ENCODE assay signal across 1 cellular context in the genomic region with DNA sequence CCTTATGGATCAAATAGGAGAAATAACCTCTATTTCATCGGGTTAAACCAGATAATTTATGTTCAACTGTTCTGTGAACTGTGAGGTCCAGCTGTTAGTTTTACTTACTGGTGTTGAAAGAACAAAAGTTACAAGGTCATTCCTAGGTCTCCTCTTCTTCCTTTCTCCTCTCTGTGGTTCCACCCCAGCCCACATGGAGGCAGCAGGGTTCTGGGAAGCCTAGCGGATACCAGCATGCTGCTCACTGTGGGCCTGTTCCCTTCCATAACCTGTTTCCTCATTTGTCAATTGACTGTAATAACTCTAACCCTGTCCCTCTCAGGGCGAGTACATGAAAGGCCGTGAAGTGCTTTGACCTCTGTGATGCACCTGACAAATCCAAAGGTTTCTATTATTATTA.
TF ChIP-seq lines count a peak whose summit lies in the region.

No MANE protein-coding gene starts in this region.

TF ChIP-seq in K562, 482 proteins besides CTCF, POLR2A, EP300 and RAD21 (continued from another document):
- TF ChIP-seq, protein P1, sequence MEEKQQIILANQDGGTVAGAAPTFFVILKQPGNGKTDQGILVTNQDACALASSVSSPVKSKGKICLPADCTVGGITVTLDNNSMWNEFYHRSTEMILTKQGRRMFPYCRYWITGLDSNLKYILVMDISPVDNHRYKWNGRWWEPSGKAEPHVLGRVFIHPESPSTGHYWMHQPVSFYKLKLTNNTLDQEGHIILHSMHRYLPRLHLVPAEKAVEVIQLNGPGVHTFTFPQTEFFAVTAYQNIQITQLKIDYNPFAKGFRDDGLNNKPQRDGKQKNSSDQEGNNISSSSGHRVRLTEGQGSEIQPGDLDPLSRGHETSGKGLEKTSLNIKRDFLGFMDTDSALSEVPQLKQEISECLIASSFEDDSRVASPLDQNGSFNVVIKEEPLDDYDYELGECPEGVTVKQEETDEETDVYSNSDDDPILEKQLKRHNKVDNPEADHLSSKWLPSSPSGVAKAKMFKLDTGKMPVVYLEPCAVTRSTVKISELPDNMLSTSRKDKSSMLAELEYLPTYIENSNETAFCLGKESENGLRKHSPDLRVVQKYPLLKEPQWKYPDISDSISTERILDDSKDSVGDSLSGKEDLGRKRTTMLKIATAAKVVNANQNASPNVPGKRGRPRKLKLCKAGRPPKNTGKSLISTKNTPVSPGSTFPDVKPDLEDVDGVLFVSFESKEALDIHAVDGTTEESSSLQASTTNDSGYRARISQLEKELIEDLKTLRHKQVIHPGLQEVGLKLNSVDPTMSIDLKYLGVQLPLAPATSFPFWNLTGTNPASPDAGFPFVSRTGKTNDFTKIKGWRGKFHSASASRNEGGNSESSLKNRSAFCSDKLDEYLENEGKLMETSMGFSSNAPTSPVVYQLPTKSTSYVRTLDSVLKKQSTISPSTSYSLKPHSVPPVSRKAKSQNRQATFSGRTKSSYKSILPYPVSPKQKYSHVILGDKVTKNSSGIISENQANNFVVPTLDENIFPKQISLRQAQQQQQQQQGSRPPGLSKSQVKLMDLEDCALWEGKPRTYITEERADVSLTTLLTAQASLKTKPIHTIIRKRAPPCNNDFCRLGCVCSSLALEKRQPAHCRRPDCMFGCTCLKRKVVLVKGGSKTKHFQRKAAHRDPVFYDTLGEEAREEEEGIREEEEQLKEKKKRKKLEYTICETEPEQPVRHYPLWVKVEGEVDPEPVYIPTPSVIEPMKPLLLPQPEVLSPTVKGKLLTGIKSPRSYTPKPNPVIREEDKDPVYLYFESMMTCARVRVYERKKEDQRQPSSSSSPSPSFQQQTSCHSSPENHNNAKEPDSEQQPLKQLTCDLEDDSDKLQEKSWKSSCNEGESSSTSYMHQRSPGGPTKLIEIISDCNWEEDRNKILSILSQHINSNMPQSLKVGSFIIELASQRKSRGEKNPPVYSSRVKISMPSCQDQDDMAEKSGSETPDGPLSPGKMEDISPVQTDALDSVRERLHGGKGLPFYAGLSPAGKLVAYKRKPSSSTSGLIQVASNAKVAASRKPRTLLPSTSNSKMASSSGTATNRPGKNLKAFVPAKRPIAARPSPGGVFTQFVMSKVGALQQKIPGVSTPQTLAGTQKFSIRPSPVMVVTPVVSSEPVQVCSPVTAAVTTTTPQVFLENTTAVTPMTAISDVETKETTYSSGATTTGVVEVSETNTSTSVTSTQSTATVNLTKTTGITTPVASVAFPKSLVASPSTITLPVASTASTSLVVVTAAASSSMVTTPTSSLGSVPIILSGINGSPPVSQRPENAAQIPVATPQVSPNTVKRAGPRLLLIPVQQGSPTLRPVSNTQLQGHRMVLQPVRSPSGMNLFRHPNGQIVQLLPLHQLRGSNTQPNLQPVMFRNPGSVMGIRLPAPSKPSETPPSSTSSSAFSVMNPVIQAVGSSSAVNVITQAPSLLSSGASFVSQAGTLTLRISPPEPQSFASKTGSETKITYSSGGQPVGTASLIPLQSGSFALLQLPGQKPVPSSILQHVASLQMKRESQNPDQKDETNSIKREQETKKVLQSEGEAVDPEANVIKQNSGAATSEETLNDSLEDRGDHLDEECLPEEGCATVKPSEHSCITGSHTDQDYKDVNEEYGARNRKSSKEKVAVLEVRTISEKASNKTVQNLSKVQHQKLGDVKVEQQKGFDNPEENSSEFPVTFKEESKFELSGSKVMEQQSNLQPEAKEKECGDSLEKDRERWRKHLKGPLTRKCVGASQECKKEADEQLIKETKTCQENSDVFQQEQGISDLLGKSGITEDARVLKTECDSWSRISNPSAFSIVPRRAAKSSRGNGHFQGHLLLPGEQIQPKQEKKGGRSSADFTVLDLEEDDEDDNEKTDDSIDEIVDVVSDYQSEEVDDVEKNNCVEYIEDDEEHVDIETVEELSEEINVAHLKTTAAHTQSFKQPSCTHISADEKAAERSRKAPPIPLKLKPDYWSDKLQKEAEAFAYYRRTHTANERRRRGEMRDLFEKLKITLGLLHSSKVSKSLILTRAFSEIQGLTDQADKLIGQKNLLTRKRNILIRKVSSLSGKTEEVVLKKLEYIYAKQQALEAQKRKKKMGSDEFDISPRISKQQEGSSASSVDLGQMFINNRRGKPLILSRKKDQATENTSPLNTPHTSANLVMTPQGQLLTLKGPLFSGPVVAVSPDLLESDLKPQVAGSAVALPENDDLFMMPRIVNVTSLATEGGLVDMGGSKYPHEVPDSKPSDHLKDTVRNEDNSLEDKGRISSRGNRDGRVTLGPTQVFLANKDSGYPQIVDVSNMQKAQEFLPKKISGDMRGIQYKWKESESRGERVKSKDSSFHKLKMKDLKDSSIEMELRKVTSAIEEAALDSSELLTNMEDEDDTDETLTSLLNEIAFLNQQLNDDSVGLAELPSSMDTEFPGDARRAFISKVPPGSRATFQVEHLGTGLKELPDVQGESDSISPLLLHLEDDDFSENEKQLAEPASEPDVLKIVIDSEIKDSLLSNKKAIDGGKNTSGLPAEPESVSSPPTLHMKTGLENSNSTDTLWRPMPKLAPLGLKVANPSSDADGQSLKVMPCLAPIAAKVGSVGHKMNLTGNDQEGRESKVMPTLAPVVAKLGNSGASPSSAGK (IDR thresholded peaks at IDR 0.05): peak; percentile 21; the same call in 1 of the 2 replicates
- TF ChIP-seq, protein P2, sequence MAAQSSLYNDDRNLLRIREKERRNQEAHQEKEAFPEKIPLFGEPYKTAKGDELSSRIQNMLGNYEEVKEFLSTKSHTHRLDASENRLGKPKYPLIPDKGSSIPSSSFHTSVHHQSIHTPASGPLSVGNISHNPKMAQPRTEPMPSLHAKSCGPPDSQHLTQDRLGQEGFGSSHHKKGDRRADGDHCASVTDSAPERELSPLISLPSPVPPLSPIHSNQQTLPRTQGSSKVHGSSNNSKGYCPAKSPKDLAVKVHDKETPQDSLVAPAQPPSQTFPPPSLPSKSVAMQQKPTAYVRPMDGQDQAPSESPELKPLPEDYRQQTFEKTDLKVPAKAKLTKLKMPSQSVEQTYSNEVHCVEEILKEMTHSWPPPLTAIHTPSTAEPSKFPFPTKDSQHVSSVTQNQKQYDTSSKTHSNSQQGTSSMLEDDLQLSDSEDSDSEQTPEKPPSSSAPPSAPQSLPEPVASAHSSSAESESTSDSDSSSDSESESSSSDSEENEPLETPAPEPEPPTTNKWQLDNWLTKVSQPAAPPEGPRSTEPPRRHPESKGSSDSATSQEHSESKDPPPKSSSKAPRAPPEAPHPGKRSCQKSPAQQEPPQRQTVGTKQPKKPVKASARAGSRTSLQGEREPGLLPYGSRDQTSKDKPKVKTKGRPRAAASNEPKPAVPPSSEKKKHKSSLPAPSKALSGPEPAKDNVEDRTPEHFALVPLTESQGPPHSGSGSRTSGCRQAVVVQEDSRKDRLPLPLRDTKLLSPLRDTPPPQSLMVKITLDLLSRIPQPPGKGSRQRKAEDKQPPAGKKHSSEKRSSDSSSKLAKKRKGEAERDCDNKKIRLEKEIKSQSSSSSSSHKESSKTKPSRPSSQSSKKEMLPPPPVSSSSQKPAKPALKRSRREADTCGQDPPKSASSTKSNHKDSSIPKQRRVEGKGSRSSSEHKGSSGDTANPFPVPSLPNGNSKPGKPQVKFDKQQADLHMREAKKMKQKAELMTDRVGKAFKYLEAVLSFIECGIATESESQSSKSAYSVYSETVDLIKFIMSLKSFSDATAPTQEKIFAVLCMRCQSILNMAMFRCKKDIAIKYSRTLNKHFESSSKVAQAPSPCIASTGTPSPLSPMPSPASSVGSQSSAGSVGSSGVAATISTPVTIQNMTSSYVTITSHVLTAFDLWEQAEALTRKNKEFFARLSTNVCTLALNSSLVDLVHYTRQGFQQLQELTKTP (IDR thresholded peaks at IDR 0.05; ENCODE audit: low read depth in 1 of 2, partially characterized antibody in 2 of 2): no peak
